Comparison of ENCODE assay signal across 1 cellular context in genomic region chr5:123265551-123265950, GRCh38.
TF ChIP-seq lines count a peak whose summit lies in the region.

No MANE protein-coding gene starts in this region.

TF ChIP-seq in IMR-90, 13 proteins besides CTCF, POLR2A, EP300 and RAD21:
- TF ChIP-seq CHD1 (IDR thresholded peaks at IDR 0.05; ENCODE audit: low read depth, low read length) (no peak), BHLHE40 (IDR thresholded peaks at IDR 0.05; ENCODE audit: low read depth, low read length) (no peak)
